In genomic region chr17:29929544-29930398, GRCh38 we compare ENCODE assay signal across 1 cellular context.
TF ChIP-seq lines count a peak whose summit lies in the region.

Gene SSH2 (minus strand): TSS chr17:29930228. CDS start chr17:29930000, 228 bp downstream.

TF ChIP-seq in HepG2, 621 proteins besides CTCF, POLR2A, EP300 and RAD21 (continued from another document and continues in another):
- TF ChIP-seq PRDM4 (CRISPR knock-in tag; IDR thresholded peaks at IDR 0.05; ENCODE audit: borderline replicate concordance), result no peak
- no peak for TF ChIP-seq DMTF1 (CRISPR knock-in tag; IDR thresholded peaks at IDR 0.05)
- peak; percentile 55; the same call in 1 of the 2 replicates for TF ChIP-seq ZNF772 (CRISPR knock-in tag; IDR thresholded peaks at IDR 0.05)
- no peak; the same call in 1 of the 2 replicates for TF ChIP-seq ZNF749 (CRISPR knock-in tag; IDR thresholded peaks at IDR 0.05; ENCODE audit: borderline replicate concordance)
- TF ChIP-seq SOX5 (CRISPR knock-in tag; IDR thresholded peaks at IDR 0.05; ENCODE audit: borderline replicate concordance), result no peak
- TF ChIP-seq HDAC2 (CRISPR knock-in tag; IDR thresholded peaks at IDR 0.05), result peak; percentile 44
- TF ChIP-seq GTF2F1 (IDR thresholded peaks at IDR 0.05; ENCODE audit: low read length), result no peak
- no peak for TF ChIP-seq TBX3 (IDR thresholded peaks at IDR 0.05; ENCODE audit: borderline replicate concordance)
- peak in 1 of 2 experiments; percentile 60; a peak in 2 of 4 replicates for TF ChIP-seq ATF4 (CRISPR knock-in tag; IDR thresholded peaks at IDR 0.05)
- 0 out of 2 replicates have a peak, but pooled peaks have one; percentile 45 for TF ChIP-seq ZNF780A (CRISPR knock-in tag; IDR thresholded peaks at IDR 0.05)
- TF ChIP-seq ZNF17 (CRISPR knock-in tag; IDR thresholded peaks at IDR 0.05), result no peak
- no peak for TF ChIP-seq KAT2B (IDR thresholded peaks at IDR 0.05; ENCODE audit: borderline replicate concordance, low read depth, low read length)
- TF ChIP-seq ZNF784 (CRISPR knock-in tag; IDR thresholded peaks at IDR 0.05; ENCODE audit: borderline replicate concordance), result peak; percentile 34; the same call in 1 of the 2 replicates
- TF ChIP-seq WIZ (CRISPR knock-in tag; IDR thresholded peaks at IDR 0.05), result no peak
- TF ChIP-seq THAP9 (CRISPR knock-in tag; IDR thresholded peaks at IDR 0.05; ENCODE audit: borderline replicate concordance), result no peak
- no peak for TF ChIP-seq ZNF556 (CRISPR knock-in tag; IDR thresholded peaks at IDR 0.05; ENCODE audit: borderline replicate concordance)
- TF ChIP-seq KLF12 (CRISPR knock-in tag; IDR thresholded peaks at IDR 0.05; ENCODE audit: borderline replicate concordance), result no peak
- no peak for TF ChIP-seq ZNF546 (CRISPR knock-in tag; conservative IDR thresholded peaks at IDR 0.05)
- no peak for TF ChIP-seq ONECUT2 (CRISPR knock-in tag; IDR thresholded peaks at IDR 0.05)
- TF ChIP-seq ZNF281 (CRISPR knock-in tag; IDR thresholded peaks at IDR 0.05; ENCODE audit: borderline replicate concordance), result peak; percentile 46; the same call in 1 of the 2 replicates
- no peak for TF ChIP-seq NFE2L1 (CRISPR knock-in tag; IDR thresholded peaks at IDR 0.05; ENCODE audit: borderline replicate concordance)
- no peak for TF ChIP-seq ZBTB39 (CRISPR knock-in tag; IDR thresholded peaks at IDR 0.05)
- TF ChIP-seq GLMP (CRISPR knock-in tag; IDR thresholded peaks at IDR 0.05; ENCODE audit: borderline replicate concordance), result no peak
- TF ChIP-seq ZBTB7A (CRISPR knock-in tag; IDR thresholded peaks at IDR 0.05), result no peak; the same call in 1 of the 2 replicates
- no peak for TF ChIP-seq ZNF503 (CRISPR knock-in tag; IDR thresholded peaks at IDR 0.05)
- TF ChIP-seq ZSCAN9 (CRISPR knock-in tag; IDR thresholded peaks at IDR 0.05; ENCODE audit: borderline replicate concordance), result no peak
- no peak for TF ChIP-seq MAF1 (CRISPR knock-in tag; IDR thresholded peaks at IDR 0.05; ENCODE audit: borderline replicate concordance)
- TF ChIP-seq SETDB1 (CRISPR knock-in tag; IDR thresholded peaks at IDR 0.05; ENCODE audit: borderline replicate concordance), result no peak
- TF ChIP-seq ZNF687 (CRISPR knock-in tag; IDR thresholded peaks at IDR 0.05), result peak; percentile 82
- no peak for TF ChIP-seq ATRX (CRISPR knock-in tag; IDR thresholded peaks at IDR 0.05; ENCODE audit: borderline replicate concordance)
- no peak for TF ChIP-seq KDM6A (CRISPR knock-in tag; IDR thresholded peaks at IDR 0.05; ENCODE audit: low read depth)
- no peak for TF ChIP-seq ZNF264 (CRISPR knock-in tag; IDR thresholded peaks at IDR 0.05)
